Comparison of ENCODE assay signal across 7 cellular contexts in genomic region chr2:185894223-185894622, GRCh38.
"Had no signal": no experiment of that assay in that cellular context is flagged by ENCODE, and none has a peak within 500 bp of the region (broad histone marks: within the 10 kb centered on the region; RNA-seq: fewer than 3 reads in every experiment).

No MANE protein-coding gene starts in this region.

- DNase-seq: GDM1, GF-D8 had no signal

- ATAC-seq: GM12878 had no signal

- FAIRE-seq: GM12878, GM12891, GM12892, GM18507, GM19239 had no signal

- H3K4me3 ChIP-seq: GM12878 had no signal
